In the genomic region with DNA sequence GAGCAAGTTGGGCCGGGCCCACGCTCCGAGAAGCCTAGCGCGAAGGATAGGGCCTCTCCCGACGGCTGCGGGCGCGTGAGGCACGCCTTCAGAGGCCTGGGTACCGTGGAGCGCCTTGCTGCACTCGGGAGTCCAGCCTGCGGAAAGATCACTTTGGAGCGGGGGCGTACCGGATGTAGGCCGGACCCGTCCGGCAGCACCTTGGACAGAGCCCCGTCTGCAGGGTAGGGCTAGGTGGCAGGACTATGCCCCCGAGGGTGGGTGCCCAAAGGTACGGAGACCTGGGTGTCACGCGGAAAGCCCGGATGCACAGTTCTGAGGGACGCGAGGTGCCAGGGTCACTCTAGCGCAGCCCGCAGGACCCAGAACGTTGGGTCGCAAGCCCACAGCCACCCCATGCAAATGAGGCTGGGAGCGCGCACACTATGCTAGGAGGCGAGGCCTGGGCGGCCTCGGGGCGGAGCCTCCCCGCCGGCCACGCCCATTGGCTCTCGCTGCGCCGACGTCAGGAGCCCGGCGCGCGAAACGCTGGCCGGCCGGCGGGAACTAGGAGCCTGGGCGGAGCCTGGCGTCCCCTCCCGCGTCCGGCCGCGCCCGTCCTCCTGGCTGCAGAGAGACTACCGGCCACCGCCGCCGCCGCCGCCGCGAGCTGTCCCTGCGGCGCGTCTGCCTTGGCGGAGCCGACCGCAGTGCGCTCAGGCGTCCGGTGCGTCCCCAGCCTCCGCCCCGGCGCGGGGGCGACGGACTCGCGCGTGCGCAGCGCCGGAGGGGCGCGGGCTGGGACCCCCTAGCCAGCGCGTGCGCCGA, we compare ENCODE assay signal across 8 cellular contexts. TPM values are rescaled to one million over a fixed set of nuclear protein-coding genes. Genes with fewer than 3 reads are reported as not detected.
DNase-seq lines count a peak whose midpoint lies in the region; ATAC-seq and TF ChIP-seq lines count a peak whose summit lies in the region.

A gene (plus strand): TSS at position 611 of the 807 bp plus-strand sequence. CDS start 327 bp downstream, outside the sequence.

- H3K27me3 ChIP-seq in Karpas-422 (ENCODE audit: low read length), result no peaks in the 10 kb centered on the region

- H3K36me3 ChIP-seq in Karpas-422 (ENCODE audit: insufficient read depth, low read length), result peaks cover 12% of the 10 kb centered on the region; the same call in 1 of the 2 replicates

- no peaks in the 10 kb centered on the region for H3K9me2 ChIP-seq in Karpas-422 (replicated peaks; ENCODE audit: insufficient read depth, low read length)

- peaks cover 23% of the 10 kb centered on the region for H3K36me3 Mint-ChIP-seq in activated T-helper 2 cell treated with anti-CD3 and anti-CD28 coated beads, Interferon-gamma antibody, Interleukin-2, Interleukin-4, amounts not matched to agents 10 μg/mL and 5 μg/mL and 100 μg/mL, durations not matched to agents 14 hours and 24 hours and 36 hours (ENCODE audit: low read depth)
- H3K36me3 Mint-ChIP-seq in natural killer cell, result no peaks in the 10 kb centered on the region

- DNase-seq in Daoy (ENCODE audit: low read depth) (peak; percentile 94), Karpas-422 (peak; percentile 97), RPMI7951 (ENCODE audit: low read depth) (peak; percentile 85), fibroblast of peridontal ligament (ENCODE audit: extremely low read depth) (peak; percentile 65), natural killer cell (peak; percentile 83)
- DNase-seq in activated T-helper 2 cell treated with anti-CD3 and anti-CD28 coated beads, Interferon-gamma antibody, Interleukin-2, Interleukin-4, amounts not matched to agents 10 μg/mL and 5 μg/mL and 100 μg/mL, durations not matched to agents 14 hours and 24 hours and 36 hours (ENCODE audit: low spot score), result peak; percentile 83
- peak; percentile 31 to 69 (median 60) for DNase-seq in stimulated activated naive CD4-positive, alpha-beta T cell (lab: John Stamatoyannopoulos, UW)

- H3K4me3 Mint-ChIP-seq in activated T-helper 2 cell treated with anti-CD3 and anti-CD28 coated beads, Interferon-gamma antibody, Interleukin-2, Interleukin-4, amounts not matched to agents 10 μg/mL and 5 μg/mL and 100 μg/mL, durations not matched to agents 14 hours and 24 hours and 36 hours (ENCODE audit: low read depth), result peak within 1 kb of the TSS; percentile 76
- peak within 1 kb of the TSS; percentile 79 for H3K4me3 Mint-ChIP-seq in natural killer cell

- peaks cover 16% of the 10 kb centered on the region for H4K20me1 ChIP-seq in Karpas-422 (ENCODE audit: insufficient read depth, low read depth, low read length)

- peak within 1 kb of the TSS; percentile 86 for H3K27ac ChIP-seq in Karpas-422 (ENCODE audit: low read length)

- peak within 1 kb of the TSS; percentile 79 for H3K4me2 ChIP-seq in Karpas-422 (ENCODE audit: low read depth, low read length, poor library complexity, severe bottlenecking)

- peak within 1 kb of the TSS; percentile 99 for H3K4me3 ChIP-seq in Karpas-422 (ENCODE audit: low read length)

- H3K4me1 Mint-ChIP-seq in activated T-helper 2 cell treated with anti-CD3 and anti-CD28 coated beads, Interferon-gamma antibody, Interleukin-2, Interleukin-4, amounts not matched to agents 10 μg/mL and 5 μg/mL and 100 μg/mL, durations not matched to agents 14 hours and 24 hours and 36 hours (ENCODE audit: low read depth), result peaks cover 23% of the 10 kb centered on the region
- peaks cover 10 to 30% of the 10 kb centered on the region in 2 donors for H3K4me1 Mint-ChIP-seq in natural killer cell

- intact Hi-C loops in activated T-helper 2 cell treated with anti-CD3 and anti-CD28 coated beads, Interferon-gamma antibody, Interleukin-2, Interleukin-4, amounts not matched to agents 10 μg/mL and 5 μg/mL and 100 μg/mL, durations not matched to agents 14 hours and 24 hours and 36 hours (cut with micrococcal nuclease), result loop anchor here (2.0 kb wide), 2 partner anchors 14 to 64 kb away; no protein-coding TSS in a partner anchor
- intact Hi-C loops in natural killer cell (cut with micrococcal nuclease), result no loop called here

- no peaks in the 10 kb centered on the region for H3K9me3 Mint-ChIP-seq in activated T-helper 2 cell treated with anti-CD3 and anti-CD28 coated beads, Interferon-gamma antibody, Interleukin-2, Interleukin-4, amounts not matched to agents 10 μg/mL and 5 μg/mL and 100 μg/mL, durations not matched to agents 14 hours and 24 hours and 36 hours
- H3K9me3 Mint-ChIP-seq in natural killer cell, result no peaks in the 10 kb centered on the region

- peak; percentile 60 for ATAC-seq in GM21825 (IDR thresholded peaks at IDR 0.05; ENCODE audit: unreplicated experiment)
- peak; percentile 83 to 90 (median 84) for ATAC-seq in natural killer cell

- no peak for TF ChIP-seq CTCF in natural killer cell (IDR thresholded peaks at IDR 0.05)

- H3K27ac Mint-ChIP-seq in activated T-helper 2 cell treated with anti-CD3 and anti-CD28 coated beads, Interferon-gamma antibody, Interleukin-2, Interleukin-4, amounts not matched to agents 10 μg/mL and 5 μg/mL and 100 μg/mL, durations not matched to agents 14 hours and 24 hours and 36 hours, result peak within 1 kb of the TSS; percentile 38
- peak within 1 kb of the TSS in 1 of 2 donors; percentile 35 for H3K27ac Mint-ChIP-seq in natural killer cell

- no peaks in the 10 kb centered on the region for H3K9me3 ChIP-seq in Karpas-422 (ENCODE audit: low read length)

- peaks cover 20% of the 10 kb centered on the region for H3K79me2 ChIP-seq in Karpas-422 (ENCODE audit: low read length)

- H2AFZ ChIP-seq in Karpas-422 (ENCODE audit: low read length), result peak within 1 kb of the TSS; percentile 72; the same call in 1 of the 2 replicates

- peak within 1 kb of the TSS; percentile 98 for H3K9ac ChIP-seq in Karpas-422 (ENCODE audit: low read length)

- H3K27me3 Mint-ChIP-seq in activated T-helper 2 cell treated with anti-CD3 and anti-CD28 coated beads, Interferon-gamma antibody, Interleukin-2, Interleukin-4, amounts not matched to agents 10 μg/mL and 5 μg/mL and 100 μg/mL, durations not matched to agents 14 hours and 24 hours and 36 hours (ENCODE audit: low read depth), result peaks cover 17% of the 10 kb centered on the region
- peaks cover 10 to 12% of the 10 kb centered on the region in 2 donors for H3K27me3 Mint-ChIP-seq in natural killer cell (ENCODE audit: low read depth in 2 of 2)

- H3K4me1 ChIP-seq in Karpas-422 (ENCODE audit: low read length), result peaks cover 72% of the 10 kb centered on the region

RNA-seq across cellular contexts. Expression of the gene that starts here (rescaled TPM):
- total RNA-seq in Daoy (2014; rRNA removed; shearing (Covaris generic)), result 15.3 and 20.5 TPM in 2 replicates
- total RNA-seq in Karpas-422 (2014; rRNA removed; shearing (Covaris generic); ENCODE audit: low replicate concordance), result 30.7 and 44.0 TPM in 2 replicates
- total RNA-seq in RPMI7951 (2014; rRNA removed; shearing (Covaris generic)), result 9.5 and 11.4 TPM in 2 replicates
- 46.9 and 49.9 TPM in 2 replicates for total RNA-seq in activated T-helper 2 cell treated with anti-CD3 and anti-CD28 coated beads, Interferon-gamma antibody, Interleukin-2, Interleukin-4, amounts not matched to agents 10 μg/mL and 5 μg/mL and 100 μg/mL, durations not matched to agents 14 hours and 24 hours and 36 hours
- total RNA-seq in natural killer cell, result 1 to 10 TPM; 2.9 to 4.4 (median 3.5) TPM

Comparison
In these comparisons a context has a peak if more than half of its experiments do, and no peak if none do; other contexts are left out.
1. Peak in every context shown above with its lines: DNase-seq, ATAC-seq, H3K4me3 ChIP-seq and H3K27ac ChIP-seq.